21 cellular contexts compared by ENCODE assay signal in genomic region chr1:198628064-198628455, GRCh38. TPM values are rescaled to one million over a fixed set of nuclear protein-coding genes. Genes with fewer than 3 reads are reported as not detected.
DNase-seq lines count a peak whose midpoint lies in the region; ATAC-seq, FAIRE-seq and TF ChIP-seq lines count a peak whose summit lies in the region.
"Had no signal": no experiment of that assay in that cellular context is flagged by ENCODE, and none has a peak within 500 bp of the region (broad histone marks: within the 10 kb centered on the region; RNA-seq: fewer than 3 reads in every experiment).

No MANE protein-coding gene starts in this region.

- H3K4me3 Mint-ChIP-seq in activated CD4-positive, alpha-beta memory T cell treated with anti-CD3 and anti-CD28 coated beads for 36 hours: peak overlapping the region; percentile 33
- H3K4me3 Mint-ChIP-seq: nephron had no signal

- H3K27ac ChIP-seq in A549 (0 out of 6 replicates have a peak overlapping the region, but pooled peaks of 1 of the 2 experiments have one; percentile 25), DOHH2 (ENCODE audit: low read depth, low read length) (peak overlapping the region; percentile 100), fibroblast of lung (ENCODE audit: insufficient read depth, low read length) (no peak overlapping the region), caudate nucleus (ENCODE audit: low read depth, low read length) (no peak overlapping the region)
- H3K27ac ChIP-seq: BLaER1, left ventricle myocardium inferior, transverse colon had no signal

- H3K36me3 ChIP-seq in DOHH2 (ENCODE audit: control insufficient read depth, low read length): peaks cover 7% of the 10 kb centered on the region
- H3K36me3 ChIP-seq in fibroblast of lung (ENCODE audit: control insufficient read depth, insufficient read depth, low read length): no peaks in the 10 kb centered on the region
- H3K36me3 ChIP-seq: BLaER1, left ventricle myocardium inferior, transverse colon had no signal

- H3K4me1 Mint-ChIP-seq in activated CD4-positive, alpha-beta memory T cell treated with anti-CD3 and anti-CD28 coated beads for 36 hours (ENCODE audit: low read depth): peaks cover 91% of the 10 kb centered on the region
- H3K4me1 Mint-ChIP-seq: nephron had no signal

- H2AFZ ChIP-seq in fibroblast of lung (ENCODE audit: low read length): no peak overlapping the region

- peak overlapping the region; percentile 78 for H3K27ac Mint-ChIP-seq in activated CD4-positive, alpha-beta memory T cell treated with anti-CD3 and anti-CD28 coated beads for 36 hours
- H3K27ac Mint-ChIP-seq: nephron had no signal

- ATAC-seq in A549 (no peak), GM18868 (IDR thresholded peaks at IDR 0.05; ENCODE audit: unreplicated experiment) (no peak)
- ATAC-seq: esophagus mucosa had no signal

- no peak overlapping the region for H3K4me3 ChIP-seq in A549
- H3K4me3 ChIP-seq in DOHH2 (ENCODE audit: low read length): peak overlapping the region; percentile 61
- no peak overlapping the region for H3K4me3 ChIP-seq in fibroblast of lung (replicated peaks in 1 of 4; ENCODE audit: control extremely low read depth in 1 of 4, insufficient read depth in 1 of 4, low read depth in 3 of 4, low read length in 4 of 4)
- H3K4me3 ChIP-seq: BLaER1, left ventricle myocardium inferior, transverse colon had no signal

- FAIRE-seq in A549 (lab: Jason Lieb, UNC): no peak
- FAIRE-seq: colon had no signal

- H3K9me3 Mint-ChIP-seq in activated CD4-positive, alpha-beta memory T cell treated with anti-CD3 and anti-CD28 coated beads for 36 hours: no peaks in the 10 kb centered on the region
- H3K9me3 Mint-ChIP-seq: nephron had no signal

- no peak for TF ChIP-seq POLR2A in A549 (IDR thresholded peaks at IDR 0.05; ENCODE audit: low read length)

- H3K4me1 ChIP-seq in A549: no peaks in the 10 kb centered on the region
- H3K4me1 ChIP-seq in DOHH2 (ENCODE audit: control insufficient read depth, low read length): peaks cover 100% of the 10 kb centered on the region
- no peaks in the 10 kb centered on the region for H3K4me1 ChIP-seq in fibroblast of lung (ENCODE audit: control insufficient read depth, extremely low read depth, insufficient read depth, low read length)
- H3K4me1 ChIP-seq: left ventricle myocardium inferior had no signal

- no peaks in the 10 kb centered on the region for H3K9me2 ChIP-seq in DOHH2 (replicated peaks; ENCODE audit: control insufficient read depth, low read length)

- no peak overlapping the region for H3K9ac ChIP-seq in fibroblast of lung (ENCODE audit: insufficient read depth, low read length)
- H3K9ac ChIP-seq: BLaER1 had no signal

- TF ChIP-seq EP300 in A549 (IDR thresholded peaks at IDR 0.05): no peak

- intact Hi-C loops in activated CD4-positive, alpha-beta memory T cell treated with anti-CD3 and anti-CD28 coated beads for 36 hours (cut with micrococcal nuclease): no loop called here

- H3K9me3 ChIP-seq in A549 (no peaks in the 10 kb centered on the region), DOHH2 (ENCODE audit: control insufficient read depth, insufficient read depth, low read length) (no peaks in the 10 kb centered on the region), fibroblast of lung (ENCODE audit: control insufficient read depth, insufficient read depth, low read depth, low read length) (no peaks in the 10 kb centered on the region)
- H3K9me3 ChIP-seq: BLaER1, left ventricle myocardium inferior, transverse colon had no signal

- H3K27me3 ChIP-seq in DOHH2 (ENCODE audit: control insufficient read depth, low read length) (no peaks in the 10 kb centered on the region), fibroblast of lung (ENCODE audit: control insufficient read depth, insufficient read depth, low read length) (no peaks in the 10 kb centered on the region)
- H3K27me3 ChIP-seq: BLaER1, transverse colon had no signal

- TF ChIP-seq RAD21 in A549 (conservative IDR thresholded peaks at IDR 0.05 in 1 of 2, IDR thresholded peaks at IDR 0.05 in 1 of 2): no peak

- H3K4me2 ChIP-seq in A549: no peak overlapping the region
- peak overlapping the region; percentile 96 for H3K4me2 ChIP-seq in DOHH2 (ENCODE audit: low read length)
- H3K4me2 ChIP-seq in fibroblast of lung (ENCODE audit: extremely low read depth, insufficient read depth, low read length): no peak overlapping the region
- H3K4me2 ChIP-seq: BLaER1 had no signal

- H3K36me3 Mint-ChIP-seq in activated CD4-positive, alpha-beta memory T cell treated with anti-CD3 and anti-CD28 coated beads for 36 hours: peaks cover 2% of the 10 kb centered on the region

- POLR2A ChIA-PET in A549 (lab: Yijun Ruan, JAX): no interaction called here
- POLR2A ChIA-PET in activated CD4-positive, alpha-beta memory T cell treated with anti-CD3 and anti-CD28 coated beads for 36 hours (lab: Charles Lee): no interaction called here

- H4K20me1 ChIP-seq in DOHH2 (ENCODE audit: control insufficient read depth, insufficient read depth, low read depth, low read length) (no peaks in the 10 kb centered on the region), fibroblast of lung (ENCODE audit: control insufficient read depth, extremely low read depth, insufficient read depth, low read length) (no peaks in the 10 kb centered on the region)
- H4K20me1 ChIP-seq: BLaER1 had no signal

- no peak for DNase-seq in A549 (ENCODE audit: low read depth in 1 of 2, low spot score in 1 of 2)
- no peak for DNase-seq in activated CD4-positive, alpha-beta memory T cell treated with anti-CD3 and anti-CD28 coated beads for 36 hours
- peak; percentile 6 to 18 for DNase-seq in fibroblast of lung (ENCODE audit: low read depth in 2 of 2)
- DNase-seq in NCI-H748 (lab: John Stamatoyannopoulos, UW; ENCODE audit: unreplicated experiment): no peak
- DNase-seq in caudate nucleus (lab: John Stamatoyannopoulos, UW): no peak
- DNase-seq in NCI-H1092 (lab: John Stamatoyannopoulos, UW): no peak
- DNase-seq: amygdala; left ventricle myocardium inferior; NCI-H2029 treated with DMSO at 0.1 percent for 48 hours; NCI-H526; stimulated activated CD4-positive, alpha-beta T cell treated with anti-CD3 and anti-CD28 coated beads, Interleukin-1b, Interleukin-23, amount 100 ng/mL, for 48 hours; T-helper 9 cell; transverse colon had no signal

- H3K27me3 Mint-ChIP-seq in activated CD4-positive, alpha-beta memory T cell treated with anti-CD3 and anti-CD28 coated beads for 36 hours: no peaks in the 10 kb centered on the region

- TF ChIP-seq CTCF in A549 (IDR thresholded peaks at IDR 0.05) (no peak), DOHH2 (IDR thresholded peaks at IDR 0.05; ENCODE audit: low read depth, low read length, poor library complexity, severe bottlenecking) (no peak), fibroblast of lung (conservative IDR thresholded peaks at IDR 0.05 in 1 of 2, IDR thresholded peaks at IDR 0.05 in 1 of 2; ENCODE audit: low read depth in 1 of 2, low read length in 2 of 2) (no peak)

- peaks cover 51% of the 10 kb centered on the region for H3F3A ChIP-seq in DOHH2 (ENCODE audit: control insufficient read depth, insufficient read depth)

- CTCF ChIA-PET in A549 (lab: Yijun Ruan, JAX): no interaction called here
- CTCF ChIA-PET in activated CD4-positive, alpha-beta memory T cell treated with anti-CD3 and anti-CD28 coated beads for 36 hours (lab: Charles Lee): no interaction called here

- peaks cover 51% of the 10 kb centered on the region for H3K79me2 ChIP-seq in DOHH2 (ENCODE audit: control insufficient read depth, low read length)
- H3K79me2 ChIP-seq in fibroblast of lung (ENCODE audit: control insufficient read depth, insufficient read depth, low read length): no peaks in the 10 kb centered on the region

TF ChIP-seq in A549, 52 proteins besides CTCF, POLR2A, EP300 and RAD21:
- TF ChIP-seq NFE2L2 (conservative IDR thresholded peaks at IDR 0.05; ENCODE audit: low read length) (0 out of 2 replicates have a peak, but pooled peaks have one; percentile 1), NR3C1 (IDR thresholded peaks at IDR 0.05) (no peak), MAFK (IDR thresholded peaks at IDR 0.05; ENCODE audit: partially characterized antibody) (peak; percentile 63)

RNA-seq across cellular contexts. Expression of gene PTPRC, which starts 10.8 kb away (rescaled TPM):
- polyA plus RNA-seq in A549 (2011; rRNA removed) (not detected in 2 replicates), A549 (2017; fragmentation: RNase III; extraction: RNeasy Plus Mini Kit Qiagen cat#74134 plus additional on column Dnase treatment) (not detected in 3 replicates), fibroblast of lung (0.07 and 0.11 TPM in 2 replicates)
- not detected in 2 replicates for polyA plus RNA-seq in A549 (2012; cell fraction: cytosol; rRNA removed)
- not detected in 2 replicates for polyA plus RNA-seq in A549 (2012; cell fraction: nucleus; rRNA removed)
- not detected in 2 replicates for polyA minus RNA-seq in A549 (2011; rRNA and poly(A)+ RNA removed)
- total RNA-seq in activated CD4-positive, alpha-beta memory T cell treated with anti-CD3 and anti-CD28 coated beads for 36 hours: 100 to 1,000 TPM; 495 to 503 TPM
- total RNA-seq in fibroblast of lung: under 0.01 TPM in 2 replicates
- polyA plus RNA-seq in fibroblast of lung (2012): 0.06 TPM in 1 of 2 replicates, not detected in the other
- not detected in 2 replicates for polyA minus RNA-seq in fibroblast of lung (ENCODE audit: low replicate concordance)
- total RNA-seq: MCF 10A, renal cortical epithelial cell had no signal

Comparison
In these comparisons a context has a peak if more than half of its experiments do, and no peak if none do; other contexts are left out.
1. DNase-seq: peak in fibroblast of lung (2 of 2); none in A549 (0 of 2), activated CD4-positive, alpha-beta memory T cell treated with anti-CD3 and anti-CD28 coated beads for 36 hours (single experiment), NCI-H748 (single experiment), caudate nucleus (0 of 61) and NCI-H1092 (single experiment).
2. RNA of gene PTPRC, which starts 10.8 kb away (total RNA-seq): 495 to 503 TPM in activated CD4-positive, alpha-beta memory T cell treated with anti-CD3 and anti-CD28 coated beads for 36 hours; under 0.01 TPM in fibroblast of lung; every median in the first group is over 100 times any median in the second.